In the genomic region with DNA sequence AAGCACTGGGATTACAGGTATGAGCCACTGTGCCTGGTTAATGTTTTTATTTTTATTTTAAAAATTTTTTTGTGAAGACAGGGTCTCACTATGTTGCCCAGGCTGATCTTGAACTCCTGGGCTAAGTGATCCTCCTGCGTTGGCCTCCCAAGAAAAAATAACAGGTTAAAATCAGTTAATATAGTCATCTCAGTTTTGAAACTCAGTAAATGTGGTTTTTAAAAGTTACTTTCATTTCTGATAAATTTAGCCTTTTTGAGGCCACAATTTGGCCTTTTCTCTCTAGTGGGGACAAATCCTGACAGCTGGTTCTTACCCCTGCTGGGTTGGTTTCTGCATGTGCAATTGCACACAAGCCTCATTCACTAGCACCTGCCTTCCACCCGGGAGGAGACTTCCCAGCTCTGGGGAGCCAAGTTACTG, we compare ENCODE assay signal across 6 cellular contexts. TPM values are rescaled to one million over a fixed set of nuclear protein-coding genes. Genes with fewer than 3 reads are reported as not detected.
DNase-seq lines count a peak whose midpoint lies in the region; ATAC-seq lines count a peak whose summit lies in the region.

No MANE protein-coding gene starts in this region.

- peaks cover 50% of the 10 kb centered on the region for H3K4me1 Mint-ChIP-seq in activated T-helper 2 cell treated with anti-CD3 and anti-CD28 coated beads, Interferon-gamma antibody, Interleukin-2, Interleukin-4, amounts not matched to agents 10 μg/mL and 5 μg/mL and 100 μg/mL, durations not matched to agents 14 hours and 24 hours and 36 hours (ENCODE audit: low read depth)

- no peak overlapping the region for H3K4me3 Mint-ChIP-seq in activated T-helper 2 cell treated with anti-CD3 and anti-CD28 coated beads, Interferon-gamma antibody, Interleukin-2, Interleukin-4, amounts not matched to agents 10 μg/mL and 5 μg/mL and 100 μg/mL, durations not matched to agents 14 hours and 24 hours and 36 hours (ENCODE audit: low read depth)

- peak overlapping the region; percentile 83 for H3K27ac Mint-ChIP-seq in activated T-helper 2 cell treated with anti-CD3 and anti-CD28 coated beads, Interferon-gamma antibody, Interleukin-2, Interleukin-4, amounts not matched to agents 10 μg/mL and 5 μg/mL and 100 μg/mL, durations not matched to agents 14 hours and 24 hours and 36 hours

- intact Hi-C loops in activated T-helper 2 cell treated with anti-CD3 and anti-CD28 coated beads, Interferon-gamma antibody, Interleukin-2, Interleukin-4, amounts not matched to agents 10 μg/mL and 5 μg/mL and 100 μg/mL, durations not matched to agents 14 hours and 24 hours and 36 hours (cut with micrococcal nuclease), result loop anchor here (1.0 kb wide), 1 partner anchor 8 kb away; no protein-coding TSS in a partner anchor

- H3K27me3 Mint-ChIP-seq in activated T-helper 2 cell treated with anti-CD3 and anti-CD28 coated beads, Interferon-gamma antibody, Interleukin-2, Interleukin-4, amounts not matched to agents 10 μg/mL and 5 μg/mL and 100 μg/mL, durations not matched to agents 14 hours and 24 hours and 36 hours (ENCODE audit: low read depth), result no peaks in the 10 kb centered on the region

- peak; percentile 60 for ATAC-seq in GM19025 (IDR thresholded peaks at IDR 0.05; ENCODE audit: low read depth, unreplicated experiment)
- ATAC-seq in HG02870 (IDR thresholded peaks at IDR 0.05; ENCODE audit: unreplicated experiment), result peak; percentile 76

- H3K36me3 Mint-ChIP-seq in activated T-helper 2 cell treated with anti-CD3 and anti-CD28 coated beads, Interferon-gamma antibody, Interleukin-2, Interleukin-4, amounts not matched to agents 10 μg/mL and 5 μg/mL and 100 μg/mL, durations not matched to agents 14 hours and 24 hours and 36 hours (ENCODE audit: low read depth), result peaks cover 67% of the 10 kb centered on the region

- no peak for DNase-seq in activated T-helper 2 cell treated with anti-CD3 and anti-CD28 coated beads, Interferon-gamma antibody, Interleukin-2, Interleukin-4, amounts not matched to agents 10 μg/mL and 5 μg/mL and 100 μg/mL, durations not matched to agents 14 hours and 24 hours and 36 hours (ENCODE audit: low spot score)
- DNase-seq in COLO829 (ENCODE audit: low spot score) (no peak), NCI-H1694 treated with DMSO at 0.1 percent for 48 hours (lab: John Stamatoyannopoulos, UW) (no peak)
- no peak for DNase-seq in activated effector memory CD4-positive, alpha-beta T cell treated with Interleukin-2 at 50 U/mL for 16 hours

- no peaks in the 10 kb centered on the region for H3K9me3 Mint-ChIP-seq in activated T-helper 2 cell treated with anti-CD3 and anti-CD28 coated beads, Interferon-gamma antibody, Interleukin-2, Interleukin-4, amounts not matched to agents 10 μg/mL and 5 μg/mL and 100 μg/mL, durations not matched to agents 14 hours and 24 hours and 36 hours

RNA-seq across cellular contexts. Expression of gene PMF1, which starts 13.3 kb away (rescaled TPM):
- total RNA-seq in activated T-helper 2 cell treated with anti-CD3 and anti-CD28 coated beads, Interferon-gamma antibody, Interleukin-2, Interleukin-4, amounts not matched to agents 10 μg/mL and 5 μg/mL and 100 μg/mL, durations not matched to agents 14 hours and 24 hours and 36 hours, result 115 and 117 TPM in 2 replicates

RNA-seq across cellular contexts. Expression of gene BGLAP, which starts 15.9 kb away (rescaled TPM):
- total RNA-seq in activated T-helper 2 cell treated with anti-CD3 and anti-CD28 coated beads, Interferon-gamma antibody, Interleukin-2, Interleukin-4, amounts not matched to agents 10 μg/mL and 5 μg/mL and 100 μg/mL, durations not matched to agents 14 hours and 24 hours and 36 hours, result 1.7 and 2.2 TPM in 2 replicates

RNA-seq across cellular contexts. Expression of gene PAQR6, which starts 21.7 kb away (rescaled TPM):
- total RNA-seq in activated T-helper 2 cell treated with anti-CD3 and anti-CD28 coated beads, Interferon-gamma antibody, Interleukin-2, Interleukin-4, amounts not matched to agents 10 μg/mL and 5 μg/mL and 100 μg/mL, durations not matched to agents 14 hours and 24 hours and 36 hours, result 5.8 and 7.1 TPM in 2 replicates

RNA-seq across cellular contexts. Expression of gene SLC25A44, which starts 32.2 kb away (rescaled TPM):
- 62.6 and 63.7 TPM in 2 replicates for total RNA-seq in activated T-helper 2 cell treated with anti-CD3 and anti-CD28 coated beads, Interferon-gamma antibody, Interleukin-2, Interleukin-4, amounts not matched to agents 10 μg/mL and 5 μg/mL and 100 μg/mL, durations not matched to agents 14 hours and 24 hours and 36 hours

RNA-seq across cellular contexts. Expression of gene SMG5, which starts 56.5 kb away (rescaled TPM):
- total RNA-seq in activated T-helper 2 cell treated with anti-CD3 and anti-CD28 coated beads, Interferon-gamma antibody, Interleukin-2, Interleukin-4, amounts not matched to agents 10 μg/mL and 5 μg/mL and 100 μg/mL, durations not matched to agents 14 hours and 24 hours and 36 hours, result 83.2 and 89.3 TPM in 2 replicates
